Comparison of ENCODE assay signal across 14 cellular contexts in the genomic region with DNA sequence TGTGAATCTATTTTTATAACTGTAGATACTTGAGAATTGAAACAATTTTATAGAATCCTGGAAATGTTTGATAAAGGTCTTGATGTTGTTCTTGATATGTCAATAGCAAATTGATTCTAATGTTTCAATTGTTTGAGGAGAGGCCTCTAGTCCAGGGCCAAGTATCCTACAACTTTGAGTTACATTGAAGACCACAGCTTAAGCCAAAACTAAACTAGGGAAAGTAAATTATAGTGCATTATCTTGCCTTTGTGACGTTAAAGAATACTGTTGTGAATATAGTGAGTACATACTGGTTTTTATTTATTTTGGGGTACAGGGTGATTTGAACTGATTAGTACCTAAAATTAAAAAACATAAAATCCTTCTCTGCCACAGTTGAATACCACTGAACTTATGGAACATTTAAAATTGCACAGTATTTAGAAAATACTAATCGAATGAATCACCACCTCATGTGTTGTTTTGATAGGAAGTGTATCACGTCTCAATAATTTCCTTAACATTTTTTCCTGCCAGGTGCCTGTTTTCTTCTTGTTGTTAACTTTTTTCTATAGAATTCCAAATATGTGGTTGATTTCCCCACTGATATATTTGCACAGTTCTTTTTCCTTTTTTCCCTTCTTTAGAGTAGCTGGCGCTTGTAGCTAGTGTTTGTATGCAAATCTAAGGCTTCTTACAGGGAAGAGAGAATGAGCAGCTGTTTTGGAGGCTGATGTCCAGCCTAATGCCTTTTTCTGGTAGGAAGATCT. TPM values are rescaled to one million over a fixed set of nuclear protein-coding genes. Genes with fewer than 3 reads are reported as not detected.
DNase-seq lines count a peak whose midpoint lies in the region; ATAC-seq, FAIRE-seq and TF ChIP-seq lines count a peak whose summit lies in the region.
"Had no signal": no experiment of that assay in that cellular context is flagged by ENCODE, and none has a peak within 500 bp of the region (broad histone marks: within the 10 kb centered on the region; RNA-seq: fewer than 3 reads in every experiment).

No MANE protein-coding gene starts in this region.

- in situ Hi-C loops in brain microvascular endothelial cell (cut with HindIII; ENCODE audit: low pct_ligation_motif_present, low sequenced_read_pairs), result no loop called here

- H3K4me3 ChIP-seq in AG10803 (ENCODE audit: low read length), result no peak overlapping the region
- no peak overlapping the region for H3K4me3 ChIP-seq in brain microvascular endothelial cell (ENCODE audit: low read depth, low read length)
- H3K4me3 ChIP-seq in keratinocyte (ENCODE audit: control insufficient read depth in 2 of 3, extremely low read depth in 1 of 3, insufficient read depth in 2 of 3, low read depth in 1 of 3, low read length in 3 of 3), result peak overlapping the region in 2 of 3 experiments; percentile 55 to 59
- H3K4me3 ChIP-seq in thyroid gland (replicated peaks in 1 of 3), result no peak overlapping the region
- H3K4me3 ChIP-seq: transverse colon had no signal

- no peaks in the 10 kb centered on the region for H3K4me1 Mint-ChIP-seq in activated T-cell treated with anti-CD3 and anti-CD28 coated beads, Interleukin-2, amount 50 U/mL, for 4 hours (ENCODE audit: low read depth)

- FAIRE-seq in keratinocyte (lab: Jason Lieb, UNC) (peak; percentile 72), GM12892 (lab: Jason Lieb, UNC) (no peak)

- H3K4me1 ChIP-seq in keratinocyte (ENCODE audit: control insufficient read depth, extremely low read depth, insufficient read depth, low read length), result peaks cover 67% of the 10 kb centered on the region
- peaks cover 40 to 47% of the 10 kb centered on the region in 2 donors for H3K4me1 ChIP-seq in thyroid gland
- H3K4me1 ChIP-seq: transverse colon had no signal

- H4K20me1 ChIP-seq in keratinocyte (ENCODE audit: control insufficient read depth, extremely low read depth, insufficient read depth, low read length), result no peaks in the 10 kb centered on the region

- H3K9me3 ChIP-seq in keratinocyte (ENCODE audit: control insufficient read depth, low read depth, low read length) (no peaks in the 10 kb centered on the region), thyroid gland (no peaks in the 10 kb centered on the region)
- H3K9me3 ChIP-seq: BE2C, transverse colon had no signal

- intact Hi-C loops in thyroid gland (cut with DNase I), result no loop called here

- peak overlapping the region; percentile 63 for H3K9ac ChIP-seq in keratinocyte (ENCODE audit: control insufficient read depth, extremely low read depth, insufficient read depth, low read length)

- TF ChIP-seq CTCF in AG10803 (conservative IDR thresholded peaks at IDR 0.05; ENCODE audit: low read length), result no peak
- no peak for TF ChIP-seq CTCF in brain microvascular endothelial cell (IDR thresholded peaks at IDR 0.05; ENCODE audit: low read depth, low read length, missing control alignments)
- no peak for TF ChIP-seq CTCF in keratinocyte (optimal IDR thresholded peaks at IDR 0.05 in 1 of 3, IDR thresholded peaks at IDR 0.05 in 1 of 3, conservative IDR thresholded peaks at IDR 0.05 in 1 of 3; ENCODE audit: extremely low read depth in 1 of 3, insufficient read depth in 2 of 3, low read length in 3 of 3)
- TF ChIP-seq CTCF in thyroid gland (IDR thresholded peaks at IDR 0.05), result no peak

- no peaks in the 10 kb centered on the region for H3K36me3 Mint-ChIP-seq in activated T-cell treated with anti-CD3 and anti-CD28 coated beads, Interleukin-2, amount 50 U/mL, for 4 hours (ENCODE audit: insufficient read depth)

- no peak overlapping the region for H2AFZ ChIP-seq in keratinocyte (ENCODE audit: control insufficient read depth, low read length)

- no peak overlapping the region for H3K4me3 Mint-ChIP-seq in activated T-cell treated with anti-CD3 and anti-CD28 coated beads, Interleukin-2, amount 50 U/mL, for 4 hours

- H3K27me3 ChIP-seq in brain microvascular endothelial cell (replicated peaks), result no peaks in the 10 kb centered on the region
- no peaks in the 10 kb centered on the region for H3K27me3 ChIP-seq in keratinocyte (ENCODE audit: control insufficient read depth, extremely low read depth, insufficient read depth, low read length)
- H3K27me3 ChIP-seq in thyroid gland, result no peaks in the 10 kb centered on the region
- H3K27me3 ChIP-seq: BE2C, transverse colon had no signal

- peaks cover 92% of the 10 kb centered on the region for H3K79me2 ChIP-seq in keratinocyte (ENCODE audit: control insufficient read depth, insufficient read depth, low read length)

- no peaks in the 10 kb centered on the region for H3K9me1 ChIP-seq in keratinocyte (ENCODE audit: control insufficient read depth, extremely low read depth, insufficient read depth, low read length)

- TF ChIP-seq POLR2A in thyroid gland (IDR thresholded peaks at IDR 0.05) (no peak), GM12892 (IDR thresholded peaks at IDR 0.05; ENCODE audit: low read depth, low read length) (no peak)

- dilution Hi-C loops in keratinocyte (cut with MboI; ENCODE audit: extremely low pct_ligation_motif_present, low sequenced_read_pairs), result no loop called here

- no peak for ATAC-seq in activated T-cell treated with anti-CD3 and anti-CD28 coated beads, Interleukin-2, amount 50 U/mL, for 4 hours

- DNase-seq in AG10803 (ENCODE audit: low read depth), result peak; percentile 73
- DNase-seq in NCI-H460 (ENCODE audit: extremely low read depth, low read depth), result peak; percentile 65
- peak; percentile 59 for DNase-seq in brain microvascular endothelial cell
- DNase-seq in keratinocyte (ENCODE audit: low read depth, low spot score), result no peak
- no peak for DNase-seq in thyroid gland
- no peak for DNase-seq in DMS153 treated with DMSO at 0.1 percent for 48 hours (lab: John Stamatoyannopoulos, UW; ENCODE audit: unreplicated experiment)
- DNase-seq in activated T-cell treated with anti-CD3 and anti-CD28 coated beads, Interleukin-2, amount 50 U/mL, for 4 hours, result no peak
- no peak for DNase-seq in GM12892 (ENCODE audit: insufficient read length)
- DNase-seq: activated gamma-delta T cell treated with Interleukin-2 at 50 U/mL for 16 hours, cortex of kidney, midbrain, Right ventricle myocardium superior, transverse colon had no signal

- 62 to 75% methylated on average over 4 of the region's 4 CpGs for WGBS in thyroid gland, 2 donors

- no peaks in the 10 kb centered on the region for H3K36me3 ChIP-seq in brain microvascular endothelial cell (replicated peaks)
- peaks cover 0 to 10% of the 10 kb centered on the region in 2 experiments for H3K36me3 ChIP-seq in keratinocyte (ENCODE audit: control insufficient read depth in 2 of 2, extremely low read depth in 1 of 2, insufficient read depth in 2 of 2, low read length in 2 of 2)
- H3K36me3 ChIP-seq in thyroid gland, result no peaks in the 10 kb centered on the region
- H3K36me3 ChIP-seq: transverse colon had no signal

- H3K27me3 Mint-ChIP-seq in activated T-cell treated with anti-CD3 and anti-CD28 coated beads, Interleukin-2, amount 50 U/mL, for 4 hours (ENCODE audit: low read depth), result no peaks in the 10 kb centered on the region

- H3K27ac ChIP-seq in brain microvascular endothelial cell, result peak overlapping the region; percentile 73
- peak overlapping the region; percentile 93 for H3K27ac ChIP-seq in keratinocyte (ENCODE audit: control insufficient read depth, insufficient read depth, low read length)
- H3K27ac ChIP-seq in thyroid gland, result peak overlapping the region in 1 of 3 donors; percentile 23
- H3K27ac ChIP-seq: transverse colon had no signal

- H3K4me2 ChIP-seq in keratinocyte (ENCODE audit: control insufficient read depth, extremely low read depth, insufficient read depth, low read depth, low read length), result peak overlapping the region; percentile 84

- no peaks in the 10 kb centered on the region for H3K9me3 Mint-ChIP-seq in activated T-cell treated with anti-CD3 and anti-CD28 coated beads, Interleukin-2, amount 50 U/mL, for 4 hours

RNA-seq across cellular contexts. Expression of a gene that starts 12.5 kb away (rescaled TPM):
- 32.2 and 35.2 TPM in 2 replicates for total RNA-seq in NCI-H460 (2014; rRNA removed; shearing (Covaris generic))
- polyA plus RNA-seq in NCI-H460 (2014; cell fraction: nucleus; rRNA removed), result 18.8 and 30.1 TPM in 2 replicates
- polyA plus RNA-seq in keratinocyte, result 17.7 to 31.6 TPM (median 24.2 TPM) in 3 replicates
- 94.4 TPM for polyA plus RNA-seq in keratinocyte (2011; ENCODE audit: low read depth)
- polyA plus RNA-seq in keratinocyte (2011; cell fraction: cytosol; rRNA removed), result 20.0 and 27.5 TPM in 2 replicates
- 67.9 and 74.3 TPM in 2 replicates for polyA plus RNA-seq in keratinocyte (2011; cell fraction: nucleus; rRNA removed)
- polyA plus RNA-seq in keratinocyte (2012; ENCODE audit: low replicate concordance), result 24.0 and 42.0 TPM in 2 replicates
- 71.2 to 134 TPM (median 94.2 TPM) in 3 replicates for polyA minus RNA-seq in keratinocyte
- polyA minus RNA-seq in keratinocyte (2011; cell fraction: cytosol; rRNA and poly(A)+ RNA removed), result 43.9 TPM
- 187 and 303 TPM in 2 replicates for polyA minus RNA-seq in keratinocyte (2011; cell fraction: nucleus; rRNA and poly(A)+ RNA removed)
- 10 to 100 TPM; 43.6 to 58.8 (median 55.3) TPM for total RNA-seq in thyroid gland
- total RNA-seq in activated T-cell treated with anti-CD3 and anti-CD28 coated beads, Interleukin-2, amount 50 U/mL, for 4 hours, result under 1 TPM; 0.05 to 0.23 (median 0.14) TPM
- polyA plus RNA-seq in GM12892 (2012; ENCODE audit: missing spikeins), result 0.64 TPM

Comparison
In these comparisons a context has a peak if more than half of its experiments do, and no peak if none do; other contexts are left out.
1. DNase-seq: peak in AG10803 (single experiment), NCI-H460 (single experiment) and brain microvascular endothelial cell (single experiment); none in keratinocyte (single experiment), thyroid gland (0 of 2), DMS153 treated with DMSO at 0.1 percent for 48 hours (single experiment), activated T-cell treated with anti-CD3 and anti-CD28 coated beads, Interleukin-2, amount 50 U/mL, for 4 hours (single experiment) and GM12892 (single experiment).
2. H3K4me3 ChIP-seq: peak in keratinocyte (2 of 3); none in AG10803 (single experiment), brain microvascular endothelial cell (single experiment) and thyroid gland (0 of 3).
3. RNA of a gene that starts 12.5 kb away (total RNA-seq): 43.6 to 58.8 TPM in thyroid gland and 32.2 to 35.2 TPM in NCI-H460; 0.05 to 0.23 TPM in activated T-cell treated with anti-CD3 and anti-CD28 coated beads, Interleukin-2, amount 50 U/mL, for 4 hours; every median in the first group is over 10 times any median in the second.